ENCODE assay signal across 9 cellular contexts in genomic region chrX:7088968-7089615, GRCh38. TPM values are rescaled to one million over a fixed set of nuclear protein-coding genes. Genes with fewer than 3 reads are reported as not detected.
DNase-seq lines count a peak whose midpoint lies in the region; ATAC-seq, FAIRE-seq and TF ChIP-seq lines count a peak whose summit lies in the region.
"Had no signal": no experiment of that assay in that cellular context is flagged by ENCODE, and none has a peak within 500 bp of the region (broad histone marks: within the 10 kb centered on the region; RNA-seq: fewer than 3 reads in every experiment).

No MANE protein-coding gene starts in this region.

- peaks cover 0 to 8% (median 4%) of the 10 kb centered on the region in 4 experiments; a peak in 4 of 7 replicates for H3K4me1 ChIP-seq in H1 (replicated peaks in 1 of 4; ENCODE audit: control insufficient read depth in 3 of 4, insufficient read depth in 4 of 4, low read length in 3 of 4)

- H2BK15ac ChIP-seq in H1 (ENCODE audit: low read length): no peak overlapping the region

- POLR2A ChIA-PET in H1 (lab: Charles Lee; ENCODE audit: partially characterized antibody): interaction anchor here (0.6 kb wide), 1 partner anchor 51 kb away, joined by 3 read pairs; no protein-coding TSS in a partner anchor

- no peaks in the 10 kb centered on the region for H3K27me3 ChIP-seq in H1 (replicated peaks in 1 of 4; ENCODE audit: control insufficient read depth in 3 of 4, extremely low read depth in 1 of 4, insufficient read depth in 3 of 4, low read length in 3 of 4)

- no peak overlapping the region for H3K18ac ChIP-seq in H1 (ENCODE audit: extremely low read depth, low read length)

- FAIRE-seq in H1 (lab: Jason Lieb, UNC): peak; percentile 63

- no peak overlapping the region for H2AFZ ChIP-seq in H1 (ENCODE audit: low read length)

- H2BK12ac ChIP-seq in H1 (ENCODE audit: low read depth, low read length): no peak overlapping the region

- H2AK5ac ChIP-seq in H1 (ENCODE audit: low read depth, low read length): no peak overlapping the region

- H3K23me2 ChIP-seq in H1 (ENCODE audit: low read depth, low read length): no peaks in the 10 kb centered on the region

- H3K4me3 ChIP-seq in GM12865 (ENCODE audit: low read depth, low read length) (no peak overlapping the region), H1 (ENCODE audit: extremely low read depth in 1 of 4, insufficient read depth in 2 of 4, low read depth in 3 of 4, low read length in 4 of 4) (no peak overlapping the region)

- H4K91ac ChIP-seq in H1 (replicated peaks; ENCODE audit: insufficient read length, low read length): no peak overlapping the region

- no peak overlapping the region for H3K27ac ChIP-seq in H1 (ENCODE audit: low read depth, low read length)
- H3K27ac ChIP-seq: epithelial cell of prostate had no signal

- no peak overlapping the region for H3K4ac ChIP-seq in H1 (replicated peaks; ENCODE audit: insufficient read length, low read depth, low read length)

- H2BK5ac ChIP-seq in H1 (ENCODE audit: low read depth, low read length): no peak overlapping the region

- no peak for TF ChIP-seq EP300 in H1 (IDR thresholded peaks at IDR 0.05; ENCODE audit: borderline replicate concordance in 1 of 2, low read depth in 2 of 2, low read length in 2 of 2)

- ATAC-seq in GM21723 (IDR thresholded peaks at IDR 0.05; ENCODE audit: unreplicated experiment) (peak; percentile 42), GM21390 (IDR thresholded peaks at IDR 0.05; ENCODE audit: unreplicated experiment) (no peak)
- no peak for ATAC-seq in activated CD4-positive, CD25-positive, alpha-beta regulatory T cell treated with anti-CD3 and anti-CD28 coated beads, Interleukin-2, amount 50 U/mL, for 24 hours

- H3K4me2 ChIP-seq in H1 (ENCODE audit: insufficient read depth in 1 of 2, low read depth in 2 of 2, low read length in 2 of 2): no peak overlapping the region

- H3K14ac ChIP-seq in H1 (ENCODE audit: insufficient read length): no peak overlapping the region

- TF ChIP-seq POLR2A in H1 (IDR thresholded peaks at IDR 0.05; ENCODE audit: control extremely low read depth in 1 of 2, low read depth in 2 of 2, low read length in 2 of 2): no peak

- no peak overlapping the region for H3K23ac ChIP-seq in H1 (ENCODE audit: insufficient read length)

- H3K9me3 ChIP-seq in H1 (ENCODE audit: insufficient read depth in 2 of 2, low read depth in 1 of 2, low read length in 1 of 2): no peaks in the 10 kb centered on the region

- H4K8ac ChIP-seq in H1 (ENCODE audit: extremely low read depth, insufficient read depth, low read length): no peak overlapping the region

- H3K56ac ChIP-seq in H1 (replicated peaks; ENCODE audit: insufficient read length, low read depth, low read length): no peak overlapping the region

- H3K79me2 ChIP-seq in H1 (ENCODE audit: control insufficient read depth in 1 of 2, insufficient read depth in 2 of 2, low read length in 2 of 2): no peaks in the 10 kb centered on the region

- TF ChIP-seq CTCF in GM12865 (IDR thresholded peaks at IDR 0.05; ENCODE audit: insufficient read depth, low read depth, low read length, missing control alignments) (peak; percentile 35), H1 (IDR thresholded peaks at IDR 0.05; ENCODE audit: control extremely low read depth in 1 of 3, insufficient read depth in 1 of 3, low read depth in 1 of 3, low read length in 3 of 3) (peak; percentile 36 to 43 (median 36); a peak in 3 of 4 replicates)

- H3K79me1 ChIP-seq in H1 (ENCODE audit: low read depth, low read length): no peaks in the 10 kb centered on the region

- no peak overlapping the region for H2BK20ac ChIP-seq in H1 (ENCODE audit: low read length)

- H4K5ac ChIP-seq in H1 (ENCODE audit: insufficient read length, low read depth, low read length): no peak overlapping the region

- DNase-seq in GM12865 (ENCODE audit: low read depth) (peak; percentile 49), RPMI8226 (peak; percentile 45), H1 (ENCODE audit: low read depth in 1 of 2, low spot score in 2 of 2) (no peak), HuH-7 (ENCODE audit: low spot score) (no peak), SKM-1 (lab: John Stamatoyannopoulos, UW; ENCODE audit: unreplicated experiment) (no peak)

- H3K36me3 ChIP-seq in H1 (ENCODE audit: control insufficient read depth in 2 of 4, insufficient read depth in 4 of 4, low read length in 3 of 4): no peaks in the 10 kb centered on the region

- H2BK120ac ChIP-seq in H1 (replicated peaks; ENCODE audit: low read depth, low read length): no peak overlapping the region

- CTCF ChIA-PET in H1 (lab: Charles Lee; ENCODE audit: partially characterized antibody): interaction anchor here (0.6 to 1.2 kb wide), 4 partner anchors 11 to 44 kb away, joined by 3 to 4 read pairs (median 4); no protein-coding TSS in a partner anchor

- 51% methylated on average over 8 of the region's 8 CpGs; no CpG with 5 or more reads in 1 of the 2 experiments for WGBS in H1 (ENCODE audit: extremely low coverage in 1 of 2, insufficient coverage in 1 of 2, insufficient read length in 1 of 2, insufficient replicate concordance in 2 of 2, low coverage in 1 of 2, low lambda C conversion rate in 2 of 2, missing lambda C conversion rate in 1 of 2), 2 experiments

- peak; percentile 65 to 70 for TF ChIP-seq RAD21 in H1 (IDR thresholded peaks at IDR 0.05 in 1 of 2, conservative IDR thresholded peaks at IDR 0.05 in 1 of 2; ENCODE audit: low read depth in 2 of 2, low read length in 2 of 2)

- no peak overlapping the region for H3K9ac ChIP-seq in H1 (replicated peaks in 1 of 4; ENCODE audit: extremely low read depth in 1 of 4, low read depth in 3 of 4, low read length in 3 of 4)

- no peaks in the 10 kb centered on the region for H4K20me1 ChIP-seq in H1 (replicated peaks in 1 of 2; ENCODE audit: control insufficient read depth in 1 of 2, insufficient read depth in 2 of 2, low read length in 2 of 2)

TF ChIP-seq in H1, 55 proteins besides CTCF, POLR2A, EP300 and RAD21:
- TF ChIP-seq CHD2 (IDR thresholded peaks at IDR 0.05; ENCODE audit: low read length) (no peak), HDAC6 (IDR thresholded peaks at IDR 0.05; ENCODE audit: low read depth, low read length) (no peak), RFX5 (IDR thresholded peaks at IDR 0.05; ENCODE audit: borderline replicate concordance, low read depth, low read length) (peak; percentile 50; the same call in 1 of the 2 replicates), JUN (IDR thresholded peaks at IDR 0.05; ENCODE audit: low read depth, low read length) (no peak), SAP30 (IDR thresholded peaks at IDR 0.05; ENCODE audit: insufficient read depth, insufficient replicate concordance, low read length) (no peak)

RNA-seq across cellular contexts. Expression of gene STS, which starts 58.4 kb away (rescaled TPM):
- 1.4 and 1.5 TPM in 2 replicates for total RNA-seq in H1 (2021; fragmentation: NEBNext Ultra II Directional; extraction: Animal tissue kit (Norgen Biotek cat#: 25700))
- 0.39 and 0.67 TPM in 2 replicates for polyA plus RNA-seq in H1 (2011; rRNA removed)
- polyA plus RNA-seq in H1 (2011; cell fraction: cytosol; rRNA removed): 0.39 TPM
- polyA plus RNA-seq in H1 (2011; cell fraction: nucleus; rRNA removed): 1.4 TPM
- 0.74 to 1.3 TPM (median 0.95 TPM) in 4 replicates for polyA plus RNA-seq in H1 (2012, experiment 1 of 2)
- polyA plus RNA-seq in H1 (2012, experiment 2 of 2): 0.12 TPM
- polyA plus RNA-seq in H1 (2013, experiment 1 of 2): 1.3 TPM
- 1.3 TPM for polyA plus RNA-seq in H1 (2013, experiment 2 of 2)
- 2.3 and 3.1 TPM in 2 replicates for polyA minus RNA-seq in H1 (2011; rRNA and poly(A)+ RNA removed)
- polyA minus RNA-seq in H1 (2011; cell fraction: cytosol; rRNA and poly(A)+ RNA removed): 0.59 TPM
- 5.3 TPM for polyA minus RNA-seq in H1 (2011; cell fraction: nucleus; rRNA and poly(A)+ RNA removed)

RNA-seq across cellular contexts. Expression of gene PUDP, which starts 58.9 kb away (rescaled TPM):
- total RNA-seq in H1 (2021; fragmentation: NEBNext Ultra II Directional; extraction: Animal tissue kit (Norgen Biotek cat#: 25700)): 27.2 and 29.4 TPM in 2 replicates
- 21.8 and 30.2 TPM in 2 replicates for polyA plus RNA-seq in H1 (2011; rRNA removed)
- polyA plus RNA-seq in H1 (2011; cell fraction: cytosol; rRNA removed): 30.4 TPM
- 14.6 TPM for polyA plus RNA-seq in H1 (2011; cell fraction: nucleus; rRNA removed)
- 24.3 to 30.8 TPM (median 26.6 TPM) in 4 replicates for polyA plus RNA-seq in H1 (2012, experiment 1 of 2)
- polyA plus RNA-seq in H1 (2012, experiment 2 of 2): 4.2 TPM
- polyA plus RNA-seq in H1 (2013, experiment 1 of 2): 14.9 TPM
- polyA plus RNA-seq in H1 (2013, experiment 2 of 2): 14.6 TPM
- polyA minus RNA-seq in H1 (2011; rRNA and poly(A)+ RNA removed): 30.6 and 33.5 TPM in 2 replicates
- 15.5 TPM for polyA minus RNA-seq in H1 (2011; cell fraction: cytosol; rRNA and poly(A)+ RNA removed)
- 17.3 TPM for polyA minus RNA-seq in H1 (2011; cell fraction: nucleus; rRNA and poly(A)+ RNA removed)

Comparison
In these comparisons a context has a peak if more than half of its experiments do, and no peak if none do; other contexts are left out.
1. DNase-seq: peak in GM12865 (single experiment) and RPMI8226 (single experiment); none in H1 (0 of 2), HuH-7 (single experiment) and SKM-1 (single experiment).